Comparison of ENCODE assay signal across 8 cellular contexts in the genomic region with DNA sequence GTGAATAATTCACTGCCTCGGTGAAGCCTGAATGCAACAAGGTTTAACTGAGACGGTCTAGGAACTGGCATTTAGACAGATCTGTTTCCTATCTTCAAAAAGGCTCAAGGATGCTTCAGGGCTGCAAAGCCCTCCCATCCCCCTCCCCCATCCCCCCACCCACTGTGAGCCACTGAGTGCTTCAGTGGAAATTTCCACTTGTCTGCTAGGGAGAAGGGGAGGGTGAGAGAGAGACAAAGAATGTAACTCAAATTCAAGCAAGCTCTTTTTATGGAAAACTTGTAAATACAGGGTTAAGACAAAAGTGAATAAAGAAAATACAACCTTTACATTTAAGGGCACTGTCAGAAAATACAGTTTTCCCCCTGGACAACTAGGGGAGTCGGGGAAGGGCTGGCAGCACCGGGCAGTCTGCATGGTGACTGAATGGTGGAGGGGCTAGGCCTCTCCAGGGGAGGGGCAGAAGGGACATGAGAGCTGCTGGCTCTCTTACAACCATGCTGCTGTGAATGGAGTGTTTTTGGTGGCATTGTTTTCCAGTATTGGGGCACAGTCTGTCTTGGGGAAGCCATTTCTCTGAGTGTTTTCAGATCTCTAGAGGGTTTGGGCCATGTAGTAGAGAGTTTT. TPM values are rescaled to one million over a fixed set of nuclear protein-coding genes. Genes with fewer than 3 reads are reported as not detected.
A peak's percentile ranks its signal among the peaks of the same experiment; 100 is the strongest.
DNase-seq lines count a peak whose midpoint lies in the region; ATAC-seq and TF ChIP-seq lines count a peak whose summit lies in the region.

No MANE protein-coding gene starts in this region.

- no TSS peak for BruUV-seq in mammary epithelial cell (replicated peaks; lab: Mats Ljungman, UMichigan)

- no peak for TF ChIP-seq POLR2A in upper lobe of left lung (IDR thresholded peaks at IDR 0.05)

- H3K9ac ChIP-seq in mammary epithelial cell (ENCODE audit: insufficient read depth, low read length) (no peak overlapping the region), mesenchymal stem cell (ENCODE audit: low read length) (peak overlapping the region; percentile 72)

- peak overlapping the region in 1 of 2 experiments; percentile 94 for H3K14ac ChIP-seq in mesenchymal stem cell (ENCODE audit: low read length in 2 of 2)

- no peaks in the 10 kb centered on the region for H4K20me1 ChIP-seq in mammary epithelial cell (ENCODE audit: insufficient read depth, low read length)

- dilution Hi-C loops in mammary epithelial cell (cut with HindIII; ENCODE audit: low sequenced_read_pairs) = no loop called here

- no peaks in the 10 kb centered on the region for H3K27me3 Mint-ChIP-seq in activated naive CD4-positive, alpha-beta T cell treated with anti-CD3 and anti-CD28 coated beads, Interleukin-2, amount 10 ng/mL, durations not matched to agents 7 days and 5 days

- 32% methylated on average over 4 of the region's 4 CpGs for WGBS in mammary epithelial cell (ENCODE audit: low coverage, missing lambda C conversion rate)
- 31% methylated on average over 4 of the region's 4 CpGs for WGBS in mesenchymal stem cell
- WGBS in upper lobe of left lung, 2 donors = 55 to 57% methylated on average over 4 of the region's 4 CpGs

- peaks cover 65% of the 10 kb centered on the region for H3K36me3 Mint-ChIP-seq in activated naive CD4-positive, alpha-beta T cell treated with anti-CD3 and anti-CD28 coated beads, Interleukin-2, amount 10 ng/mL, durations not matched to agents 7 days and 5 days

- peak overlapping the region; percentile 62 to 96 for H3K4ac ChIP-seq in mesenchymal stem cell (ENCODE audit: low read depth in 1 of 2, low read length in 2 of 2)

- peak overlapping the region; percentile 53 for H3K4me3 Mint-ChIP-seq in activated naive CD4-positive, alpha-beta T cell treated with anti-CD3 and anti-CD28 coated beads, Interleukin-2, amount 10 ng/mL, durations not matched to agents 7 days and 5 days

- ATAC-seq in upper lobe of left lung (ENCODE audit: low FRiP score in 2 of 2) = no peak
- ATAC-seq in GM21423 (IDR thresholded peaks at IDR 0.05; ENCODE audit: unreplicated experiment) = no peak

- no peak for TF ChIP-seq CTCF in mammary epithelial cell (conservative IDR thresholded peaks at IDR 0.05 in 1 of 2, IDR thresholded peaks at IDR 0.05 in 1 of 2; ENCODE audit: extremely low read depth in 1 of 2, insufficient read depth in 1 of 2, low read depth in 1 of 2, low read length in 2 of 2)
- TF ChIP-seq CTCF in upper lobe of left lung (IDR thresholded peaks at IDR 0.05) = no peak

- peaks cover 72% of the 10 kb centered on the region for H3K79me2 ChIP-seq in mammary epithelial cell (ENCODE audit: insufficient read depth, low read length)

- peaks cover 40% of the 10 kb centered on the region for H3K4me1 ChIP-seq in mammary epithelial cell (ENCODE audit: insufficient read depth, low read length)
- peaks cover 30% of the 10 kb centered on the region for H3K4me1 ChIP-seq in mesenchymal stem cell (ENCODE audit: control insufficient read depth, insufficient read depth, low read depth, low read length)
- peaks cover 34 to 52% (median 40%) of the 10 kb centered on the region in 4 donors for H3K4me1 ChIP-seq in upper lobe of left lung

- H2AFZ ChIP-seq in mammary epithelial cell (ENCODE audit: low read depth, low read length) (no peak overlapping the region), mesenchymal stem cell (ENCODE audit: low read depth, low read length) (no peak overlapping the region)

- TF ChIP-seq EP300 in upper lobe of left lung (IDR thresholded peaks at IDR 0.05) = no peak

- H3K9me3 Mint-ChIP-seq in activated naive CD4-positive, alpha-beta T cell treated with anti-CD3 and anti-CD28 coated beads, Interleukin-2, amount 10 ng/mL, durations not matched to agents 7 days and 5 days = peaks cover 2% of the 10 kb centered on the region

- H4K91ac ChIP-seq in mesenchymal stem cell (ENCODE audit: low read length) = peak overlapping the region; percentile 67

- H3K27ac Mint-ChIP-seq in activated naive CD4-positive, alpha-beta T cell treated with anti-CD3 and anti-CD28 coated beads, Interleukin-2, amount 10 ng/mL, durations not matched to agents 7 days and 5 days = peak overlapping the region; percentile 89

- peak overlapping the region; percentile 53 for H3K4me2 ChIP-seq in mammary epithelial cell (ENCODE audit: insufficient read depth, low read depth, low read length)
- no peak overlapping the region for H3K4me2 ChIP-seq in mesenchymal stem cell (ENCODE audit: low read length, poor library complexity, severe bottlenecking)

- H3K27me3 ChIP-seq in mammary epithelial cell (ENCODE audit: insufficient read depth, low read length) (no peaks in the 10 kb centered on the region), mesenchymal stem cell (ENCODE audit: control insufficient read depth in 1 of 2, insufficient read depth in 1 of 2, low read length in 2 of 2) (no peaks in the 10 kb centered on the region), upper lobe of left lung (no peaks in the 10 kb centered on the region)

- H3K9me3 ChIP-seq in mammary epithelial cell (replicated peaks; ENCODE audit: insufficient read depth, low read length) (no peaks in the 10 kb centered on the region), mesenchymal stem cell (ENCODE audit: control insufficient read depth, low read length) (no peaks in the 10 kb centered on the region), upper lobe of left lung (no peaks in the 10 kb centered on the region)

- H2BK12ac ChIP-seq in mesenchymal stem cell (ENCODE audit: low read length in 2 of 2) = peak overlapping the region in 1 of 2 experiments; percentile 93

- no peak for DNase-seq in activated naive CD4-positive, alpha-beta T cell treated with anti-CD3 and anti-CD28 coated beads, Interleukin-2, amount 10 ng/mL, durations not matched to agents 7 days and 5 days
- no peak for DNase-seq in activated naive CD4-positive, alpha-beta T cell treated with anti-CD3 and anti-CD28 coated beads, Interleukin-2, amount 50 U/mL, for 16 hours
- DNase-seq in mammary epithelial cell = no peak
- peak; percentile 65 for DNase-seq in mesenchymal stem cell
- DNase-seq in upper lobe of left lung = no peak
- no peak for DNase-seq in central memory CD4-positive, alpha-beta T cell
- no peak for DNase-seq in epidermal melanocyte (ENCODE audit: insufficient read length, low spot score)

- no peak overlapping the region for H2BK5ac ChIP-seq in mesenchymal stem cell (ENCODE audit: low read depth, low read length, poor library complexity, severe bottlenecking)

- CTCF ChIA-PET in activated naive CD4-positive, alpha-beta T cell treated with anti-CD3 and anti-CD28 coated beads, Interleukin-2, amount 10 ng/mL, durations not matched to agents 7 days and 5 days (lab: Charles Lee) = interaction anchor here (0.9 to 6.0 kb wide), 11 partner anchors 11 to 218 kb away, joined by 3 to 35 read pairs (median 4); partner anchors contain the start of genes MRPS6 and SLC5A3
- CTCF ChIA-PET in mammary epithelial cell (lab: Charles Lee; ENCODE audit: low non-redundant PET) = no interaction called here

- H2AK5ac ChIP-seq in mesenchymal stem cell (ENCODE audit: low read length, severe bottlenecking) = peak overlapping the region; percentile 37

- no peak overlapping the region for H2BK15ac ChIP-seq in mesenchymal stem cell (ENCODE audit: low read depth, poor library complexity, severe bottlenecking)

- peak overlapping the region; percentile 92 for H3K18ac ChIP-seq in mesenchymal stem cell (ENCODE audit: low read depth in 1 of 2, low read length in 2 of 2)

- H3K4me3 ChIP-seq in mammary epithelial cell (replicated peaks in 1 of 3; ENCODE audit: insufficient read depth in 1 of 3, low read depth in 2 of 3, low read length in 3 of 3) (no peak overlapping the region), mesenchymal stem cell (ENCODE audit: insufficient read depth in 1 of 2, low read depth in 1 of 2, low read length in 2 of 2) (peak overlapping the region in 1 of 2 experiments; percentile 51), upper lobe of left lung (peak overlapping the region in 1 of 4 donors; percentile 1)

- peak overlapping the region; percentile 29 for H4K8ac ChIP-seq in mesenchymal stem cell (ENCODE audit: low read length)

- no peaks in the 10 kb centered on the region for H3K36me3 ChIP-seq in mammary epithelial cell (ENCODE audit: insufficient read depth, low read length)
- H3K36me3 ChIP-seq in mesenchymal stem cell (ENCODE audit: control insufficient read depth in 1 of 2, insufficient read depth in 2 of 2, low read depth in 1 of 2, low read length in 2 of 2) = peaks cover 24 to 89% of the 10 kb centered on the region in 2 experiments
- peaks cover 0 to 23% (median 6%) of the 10 kb centered on the region in 4 donors for H3K36me3 ChIP-seq in upper lobe of left lung

- peaks cover 71% of the 10 kb centered on the region for H3K4me1 Mint-ChIP-seq in activated naive CD4-positive, alpha-beta T cell treated with anti-CD3 and anti-CD28 coated beads, Interleukin-2, amount 10 ng/mL, durations not matched to agents 7 days and 5 days

- no peak overlapping the region for H3K23ac ChIP-seq in mesenchymal stem cell (ENCODE audit: low read length in 2 of 2)

- intact Hi-C loops in mammary epithelial cell (cut with micrococcal nuclease) = loop anchor here (5.0 kb wide), 1 partner anchor 208 kb away; no protein-coding TSS in a partner anchor

- in situ Hi-C loops in mammary epithelial cell (cut with MboI; ENCODE audit: low sequenced_read_pairs in 2 of 2) = no loop called here

- no peak overlapping the region for H3K27ac ChIP-seq in mammary epithelial cell (ENCODE audit: insufficient read depth, low read depth, low read length)
- H3K27ac ChIP-seq in mesenchymal stem cell (ENCODE audit: low read length, poor library complexity, severe bottlenecking) = peak overlapping the region; percentile 90
- peak overlapping the region; percentile 0 to 83 (median 66) for H3K27ac ChIP-seq in upper lobe of left lung

- H3K79me1 ChIP-seq in mesenchymal stem cell (replicated peaks; ENCODE audit: low read length, poor library complexity, severe bottlenecking) = peaks cover 11% of the 10 kb centered on the region

- H2BK120ac ChIP-seq in mesenchymal stem cell (ENCODE audit: low read depth, low read length) = peak overlapping the region; percentile 29

RNA-seq across cellular contexts. Expression of gene MRPS6, which starts 56.7 kb away (rescaled TPM):
- 10 to 100 TPM; 10.2 to 65.9 TPM for total RNA-seq in mammary epithelial cell
- 40.4 TPM for polyA plus RNA-seq in mammary epithelial cell
- polyA minus RNA-seq in mammary epithelial cell = 26.4 TPM
- 125 TPM for polyA plus RNA-seq in mesenchymal stem cell (2013, experiment 1 of 2)
- 122 TPM for polyA plus RNA-seq in mesenchymal stem cell (2013, experiment 2 of 2)
- total RNA-seq in upper lobe of left lung = 10 to 100 TPM; 25.0 to 54.6 (median 41.6) TPM

RNA-seq across cellular contexts. Expression of gene SLC5A3, which starts 56.7 kb away (rescaled TPM):
- 10 to 100 TPM; 10.8 to 17.5 TPM for total RNA-seq in mammary epithelial cell
- polyA plus RNA-seq in mammary epithelial cell = 2.7 TPM
- 13.9 TPM for polyA minus RNA-seq in mammary epithelial cell
- polyA plus RNA-seq in mesenchymal stem cell (2013, experiment 1 of 2) = 6.5 TPM
- polyA plus RNA-seq in mesenchymal stem cell (2013, experiment 2 of 2) = 6.3 TPM
- total RNA-seq in upper lobe of left lung = 10 to 100 TPM; 12.1 to 40.8 (median 13.7) TPM
